Comparison of ENCODE assay signal across 26 cellular contexts in genomic region chrX:48702032-48702431, GRCh38. TPM values are rescaled to one million over a fixed set of nuclear protein-coding genes. Genes with fewer than 3 reads are reported as not detected.
"Had no signal": no experiment of that assay in that cellular context is flagged by ENCODE, and none has a peak within 500 bp of the region (broad histone marks: within the 10 kb centered on the region; RNA-seq: fewer than 3 reads in every experiment).

No MANE protein-coding gene starts in this region.

- H3K27ac ChIP-seq: hepatocyte, left lung, ovary, prostate gland, stomach, suprapubic skin, tibial nerve, VCaP had no signal

- H3K79me2 ChIP-seq: hepatocyte had no signal

- H3K4me1 ChIP-seq: prostate gland had no signal

- H2AFZ ChIP-seq: hepatocyte had no signal

- H3K4me2 ChIP-seq: hepatocyte had no signal

- H3K36me3 ChIP-seq: ovary, prostate gland had no signal

- ATAC-seq: left lung; stimulated activated memory B cell treated with anti-CD40 and anti-IgM and Interleukin-4, amounts not matched to agents 10 μg/mL and 1 μg/mL and 100 μg/mL, for 72 hours had no signal

- DNase-seq: activated CD4-positive, CD25-positive, alpha-beta regulatory T cell treated with anti-CD3 and anti-CD28 coated beads, Interleukin-2, amount 50 U/mL, for 72 hours; activated naive CD4-positive, alpha-beta T cell treated with Interleukin-2 at 50 U/mL for 16 hours; activated T-cell treated with anti-CD3 and anti-CD28 coated beads, Interleukin-2, amount 50 U/mL, for 1 hour; cortex of kidney; foreskin fibroblast; immature natural killer cell; left lung; ovary; stimulated activated CD4-positive, alpha-beta T cell treated with anti-CD3 and anti-CD28 coated beads, Interleukin-1b, Interleukin-23, amount 100 ng/mL, for 48 hours; stomach; T1000 had no signal

- H3K27me3 ChIP-seq: hepatocyte, left lung, ovary, stomach, suprapubic skin, tibial nerve had no signal

- H3K4me3 ChIP-seq: hepatocyte, left lung, ovary, prostate gland, stomach, suprapubic skin, tibial nerve had no signal

- H3K9me3 ChIP-seq: left lung, ovary, prostate gland, stomach, suprapubic skin, tibial nerve had no signal

RNA-seq across cellular contexts. Expression of gene WAS, which starts 18.4 kb away (rescaled TPM):
- total RNA-seq: epithelial cell of proximal tubule, hepatocyte had no signal

RNA-seq across cellular contexts. Expression of gene GLOD5, which starts 59.5 kb away (rescaled TPM):
- total RNA-seq: activated T-helper 2 cell treated with anti-CD3 and anti-CD28 coated beads, Interferon-gamma antibody, Interleukin-2, Interleukin-4, amounts not matched to agents 10 μg/mL and 5 μg/mL and 100 μg/mL, durations not matched to agents 14 hours and 24 hours and 36 hours; cerebellum; epithelial cell of proximal tubule; fibroblast of lung; glomerular endothelial cell; kidney epithelial cell; natural killer cell treated with Interleukin-12 subunit alpha and Interleukin-12 subunit beta and Interleukin-15 and Interleukin-18, amount 100 ng/mL, for 72 hours; ovary; skeletal muscle tissue; stomach; suprapubic skin; T-helper 1 cell treated with Interleukin-12 subunit alpha and Interleukin-12 subunit beta and Interleukin-4 antibody, amounts not matched to agents 30 ng/mL and 1 ng/mL, for 36 hours; tibial nerve had no signal
